In the genomic region with DNA sequence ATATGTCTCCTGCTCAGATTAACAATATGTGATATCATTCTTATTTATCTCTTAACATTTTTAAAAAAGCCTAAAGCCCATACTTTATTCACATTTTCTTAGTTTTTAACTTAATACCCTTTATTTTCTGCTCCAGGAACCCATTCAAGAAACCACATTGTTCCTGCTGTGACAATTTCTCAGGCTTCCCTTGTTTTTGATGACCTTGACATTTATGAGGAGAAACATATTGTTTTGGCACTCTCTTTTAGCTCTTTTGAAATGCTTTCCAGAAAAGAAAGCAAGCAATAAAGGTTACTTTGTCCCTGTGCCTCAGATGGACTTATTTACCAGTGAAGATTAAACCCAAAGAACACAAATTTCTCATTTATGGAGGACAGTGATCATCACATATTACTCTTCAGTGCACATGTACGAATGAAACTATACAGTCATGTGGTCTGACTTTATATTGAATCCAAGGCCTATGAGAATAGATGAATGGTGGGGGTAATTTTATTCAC, we compare ENCODE assay signal across 23 cellular contexts.
"Had no signal": no experiment of that assay in that cellular context is flagged by ENCODE, and none has a peak within 500 bp of the region (broad histone marks: within the 10 kb centered on the region; RNA-seq: fewer than 3 reads in every experiment).

No MANE protein-coding gene starts in this region.

- H3K4me3 ChIP-seq: colonic mucosa, esophagus squamous epithelium, lower lobe of right lung, psoas muscle, skin epidermis, spleen, transverse colon, upper lobe of right lung, uterus had no signal

- FAIRE-seq: frontal cortex, keratinocyte had no signal

- H3K9me3 ChIP-seq: colonic mucosa, esophagus squamous epithelium, lower lobe of right lung, neutrophil, psoas muscle, spleen, transverse colon, upper lobe of right lung, uterus had no signal

- H3K27me3 Mint-ChIP-seq: dendritic cell treated with granulocyte-macrophage colony-stimulating factor and Interleukin-4, amounts not matched to agents 40 ng/mL and 50 ng/mL, for 4 days; stimulated activated naive B cell treated with anti-CD40 and anti-IgM and Interleukin-4, amounts not matched to agents 10 μg/mL and 1 μg/mL and 100 μg/mL, for 72 hours; stimulated activated naive CD8-positive, alpha-beta T cell treated with anti-CD3 and anti-CD28 coated beads, Interleukin-15, Interleukin-2, amounts not matched to agents 100 ng/mL and 50 ng/mL, for 24 hours had no signal

- H3K27ac ChIP-seq: colonic mucosa, esophagus squamous epithelium, lower lobe of right lung, neutrophil, psoas muscle, skin epidermis, spleen, transverse colon, upper lobe of right lung had no signal

- H3K27me3 ChIP-seq: colonic mucosa, esophagus squamous epithelium, neutrophil, spleen, transverse colon, upper lobe of right lung, uterus had no signal

- H3K36me3 ChIP-seq: colonic mucosa, esophagus squamous epithelium, lower lobe of right lung, neutrophil, spleen, transverse colon, upper lobe of right lung, uterus had no signal

- H3K36me3 Mint-ChIP-seq: natural killer cell; stimulated activated naive B cell treated with anti-CD40 and anti-IgM and Interleukin-4, amounts not matched to agents 10 μg/mL and 1 μg/mL and 100 μg/mL, for 72 hours had no signal

- H3K4me1 ChIP-seq: colonic mucosa, esophagus squamous epithelium, lower lobe of right lung, psoas muscle, spleen, transverse colon, upper lobe of right lung, uterus had no signal

- H3K27ac Mint-ChIP-seq: dendritic cell treated with granulocyte-macrophage colony-stimulating factor and Interleukin-4, amounts not matched to agents 40 ng/mL and 50 ng/mL, for 4 days; natural killer cell; stimulated activated naive B cell treated with anti-CD40 and anti-IgM and Interleukin-4, amounts not matched to agents 10 μg/mL and 1 μg/mL and 100 μg/mL, for 72 hours; stimulated activated naive CD8-positive, alpha-beta T cell treated with anti-CD3 and anti-CD28 coated beads, Interleukin-15, Interleukin-2, amounts not matched to agents 100 ng/mL and 50 ng/mL, for 24 hours had no signal

- H3K4me3 Mint-ChIP-seq: dendritic cell treated with granulocyte-macrophage colony-stimulating factor and Interleukin-4, amounts not matched to agents 40 ng/mL and 50 ng/mL, for 4 days; natural killer cell; neural crest cell; stimulated activated naive B cell treated with anti-CD40 and anti-IgM and Interleukin-4, amounts not matched to agents 10 μg/mL and 1 μg/mL and 100 μg/mL, for 72 hours; stimulated activated naive CD8-positive, alpha-beta T cell treated with anti-CD3 and anti-CD28 coated beads, Interleukin-15, Interleukin-2, amounts not matched to agents 100 ng/mL and 50 ng/mL, for 24 hours had no signal

- ATAC-seq: left ventricle myocardium superior; lower lobe of right lung; natural killer cell; psoas muscle; right cardiac atrium; stimulated activated naive B cell treated with anti-CD40 and anti-IgM and Interleukin-4, amounts not matched to agents 10 μg/mL and 1 μg/mL and 100 μg/mL, for 72 hours; upper lobe of right lung had no signal

- H3K4me1 Mint-ChIP-seq: natural killer cell; stimulated activated naive B cell treated with anti-CD40 and anti-IgM and Interleukin-4, amounts not matched to agents 10 μg/mL and 1 μg/mL and 100 μg/mL, for 72 hours had no signal

- DNase-seq: colonic mucosa; effector CD8-positive, alpha-beta T cell; erythroblast; esophagus squamous epithelium; head of caudate nucleus; left ventricle myocardium superior; lower lobe of right lung; natural killer cell; posterior cingulate gyrus; psoas muscle; right cardiac atrium; spleen; stimulated activated naive B cell treated with anti-CD40 and anti-IgM and Interleukin-4, amounts not matched to agents 10 μg/mL and 1 μg/mL and 100 μg/mL, for 72 hours; transverse colon; upper lobe of right lung; uterus had no signal

- H3K9me3 Mint-ChIP-seq: dendritic cell treated with granulocyte-macrophage colony-stimulating factor and Interleukin-4, amounts not matched to agents 40 ng/mL and 50 ng/mL, for 4 days; natural killer cell; neural crest cell; stimulated activated naive B cell treated with anti-CD40 and anti-IgM and Interleukin-4, amounts not matched to agents 10 μg/mL and 1 μg/mL and 100 μg/mL, for 72 hours; stimulated activated naive CD8-positive, alpha-beta T cell treated with anti-CD3 and anti-CD28 coated beads, Interleukin-15, Interleukin-2, amounts not matched to agents 100 ng/mL and 50 ng/mL, for 24 hours had no signal
